In the genomic region with DNA sequence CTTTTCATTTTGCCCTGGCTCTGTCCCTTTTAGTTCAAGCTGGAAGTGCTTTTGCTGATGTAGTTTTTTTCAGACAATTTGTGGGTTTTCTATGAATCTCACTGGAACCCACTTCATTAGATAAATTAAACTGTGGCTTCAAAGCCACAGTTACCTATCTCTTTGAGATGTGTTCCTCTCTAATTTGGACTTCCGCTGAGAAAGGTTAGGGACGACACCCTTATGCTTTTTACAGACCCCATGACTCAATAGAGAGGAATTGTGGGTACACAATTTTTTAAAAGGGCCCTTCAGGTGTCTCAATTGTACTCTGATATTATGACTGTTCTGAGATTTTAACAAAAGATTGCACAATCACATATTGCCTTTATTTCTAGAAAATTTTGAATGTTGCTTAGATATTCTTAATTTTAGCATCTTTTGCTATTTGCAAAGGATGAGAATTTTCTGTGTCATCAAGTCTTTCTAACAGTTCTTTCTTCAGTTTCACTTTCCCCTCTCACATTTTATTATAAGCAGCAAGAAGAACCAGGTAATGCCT, we compare ENCODE assay signal across 19 cellular contexts.
DNase-seq lines count a peak whose midpoint lies in the region; ATAC-seq and TF ChIP-seq lines count a peak whose summit lies in the region.
"Had no signal": no experiment of that assay in that cellular context is flagged by ENCODE, and none has a peak within 500 bp of the region (broad histone marks: within the 10 kb centered on the region; RNA-seq: fewer than 3 reads in every experiment).

No MANE protein-coding gene starts in this region.

- H3K4me1 Mint-ChIP-seq in CD4-positive, CD25-positive, alpha-beta regulatory T cell: peaks cover 17 to 30% (median 23%) of the 10 kb centered on the region in 4 donors
- peaks cover 21 to 38% (median 23%) of the 10 kb centered on the region in 4 donors for H3K4me1 Mint-ChIP-seq in CD4-positive, alpha-beta memory T cell
- peaks cover 33% of the 10 kb centered on the region for H3K4me1 Mint-ChIP-seq in activated CD4-positive, alpha-beta memory T cell treated with anti-CD3 and anti-CD28 coated beads for 36 hours (ENCODE audit: low read depth)

- CTCF ChIA-PET in CD4-positive, alpha-beta memory T cell (lab: Charles Lee; ENCODE audit: partially characterized antibody): interaction anchor here (0.8 to 1.5 kb wide), 3 partner anchors 13 to 117 kb away, joined by 3 to 5 read pairs (median 4); no protein-coding TSS in a partner anchor
- CTCF ChIA-PET in activated CD4-positive, alpha-beta memory T cell treated with anti-CD3 and anti-CD28 coated beads for 36 hours (lab: Charles Lee): interaction anchor here (1.1 kb wide), 1 partner anchor 166 kb away, joined by 3 read pairs; no protein-coding TSS in a partner anchor

- no peak overlapping the region for H3K27ac ChIP-seq in CD4-positive, CD25-positive, alpha-beta regulatory T cell (ENCODE audit: insufficient read depth, low read length, poor library complexity, severe bottlenecking)
- no peak overlapping the region for H3K27ac ChIP-seq in CD4-positive, alpha-beta memory T cell (ENCODE audit: low read depth, low read length)
- H3K27ac ChIP-seq in tibial artery: no peak overlapping the region
- H3K27ac ChIP-seq: esophagus squamous epithelium, SK-N-MC, suprapubic skin had no signal

- H3K27me3 ChIP-seq in CD4-positive, CD25-positive, alpha-beta regulatory T cell (ENCODE audit: control insufficient read depth, insufficient read depth, low read length): no peaks in the 10 kb centered on the region
- H3K27me3 ChIP-seq in CD4-positive, alpha-beta memory T cell (ENCODE audit: insufficient read depth, low read length): no peaks in the 10 kb centered on the region
- no peaks in the 10 kb centered on the region for H3K27me3 ChIP-seq in tibial artery
- H3K27me3 ChIP-seq: esophagus squamous epithelium, suprapubic skin had no signal

- ATAC-seq in CD4-positive, CD25-positive, alpha-beta regulatory T cell (ENCODE audit: low read depth in 2 of 2): peak; percentile 68 to 83
- ATAC-seq in GM19035 (IDR thresholded peaks at IDR 0.05; ENCODE audit: unreplicated experiment): no peak
- no peak for ATAC-seq in GM18861 (IDR thresholded peaks at IDR 0.05; ENCODE audit: unreplicated experiment)
- ATAC-seq: left cardiac atrium, right cardiac atrium had no signal

- no peaks in the 10 kb centered on the region for H3K27me3 Mint-ChIP-seq in CD4-positive, CD25-positive, alpha-beta regulatory T cell
- no peaks in the 10 kb centered on the region for H3K27me3 Mint-ChIP-seq in CD4-positive, alpha-beta memory T cell
- no peaks in the 10 kb centered on the region for H3K27me3 Mint-ChIP-seq in activated CD4-positive, alpha-beta memory T cell treated with anti-CD3 and anti-CD28 coated beads for 36 hours

- no peak for TF ChIP-seq CTCF in tibial artery (IDR thresholded peaks at IDR 0.05)

- peak overlapping the region in 3 of 4 donors; percentile 9 to 56 (median 17) for H3K4me3 Mint-ChIP-seq in CD4-positive, CD25-positive, alpha-beta regulatory T cell
- H3K4me3 Mint-ChIP-seq in CD4-positive, alpha-beta memory T cell: peak overlapping the region in 5 of 8 donors; percentile 35 to 58 (median 53)
- peak overlapping the region; percentile 4 for H3K4me3 Mint-ChIP-seq in activated CD4-positive, alpha-beta memory T cell treated with anti-CD3 and anti-CD28 coated beads for 36 hours

- H3K27ac Mint-ChIP-seq in CD4-positive, CD25-positive, alpha-beta regulatory T cell: peak overlapping the region; percentile 27 to 81 (median 53)
- peak overlapping the region in 4 of 7 donors; percentile 14 to 93 (median 66) for H3K27ac Mint-ChIP-seq in CD4-positive, alpha-beta memory T cell
- peak overlapping the region; percentile 57 for H3K27ac Mint-ChIP-seq in activated CD4-positive, alpha-beta memory T cell treated with anti-CD3 and anti-CD28 coated beads for 36 hours

- DNase-seq in CD4-positive, CD25-positive, alpha-beta regulatory T cell: peak in 2 of 3 donors; percentile 16 to 74
- peak in 3 of 5 donors; percentile 12 to 27 (median 17) for DNase-seq in CD4-positive, alpha-beta memory T cell
- DNase-seq in activated CD4-positive, alpha-beta memory T cell treated with anti-CD3 and anti-CD28 coated beads for 36 hours: no peak
- DNase-seq in central memory CD4-positive, alpha-beta T cell: peak; percentile 12
- no peak for DNase-seq in tibial artery
- DNase-seq: C1 segment of cervical spinal cord; caudate nucleus; esophagus squamous epithelium; GOT3; left cardiac atrium; mammary epithelial cell; NCI-H1048; NCI-H1694; right cardiac atrium; stimulated activated CD4-positive, alpha-beta T cell treated with anti-CD3 and anti-CD28 coated beads, Interleukin-4, amount 100 ng/mL, for 1 hour had no signal

- POLR2A ChIA-PET in CD4-positive, alpha-beta memory T cell (lab: Charles Lee; ENCODE audit: partially characterized antibody): interaction anchor here (2.1 kb wide), 1 partner anchor 28 kb away, joined by 6 read pairs; no protein-coding TSS in a partner anchor
- POLR2A ChIA-PET in activated CD4-positive, alpha-beta memory T cell treated with anti-CD3 and anti-CD28 coated beads for 36 hours (lab: Charles Lee): interaction anchor here (2.0 kb wide), 1 partner anchor 14 kb away, joined by 5 read pairs; no protein-coding TSS in a partner anchor

- H3K36me3 ChIP-seq in CD4-positive, CD25-positive, alpha-beta regulatory T cell (ENCODE audit: control insufficient read depth, insufficient read depth, low read length): no peaks in the 10 kb centered on the region
- H3K36me3 ChIP-seq in CD4-positive, alpha-beta memory T cell (ENCODE audit: insufficient read depth, low read length): no peaks in the 10 kb centered on the region
- no peaks in the 10 kb centered on the region for H3K36me3 ChIP-seq in tibial artery
- H3K36me3 ChIP-seq: esophagus squamous epithelium, suprapubic skin had no signal

- intact Hi-C loops in CD4-positive, alpha-beta memory T cell (cut with micrococcal nuclease): loop anchor here (10.0 kb wide), 1 partner anchor 49 kb away; no protein-coding TSS in a partner anchor
- intact Hi-C loops in activated CD4-positive, alpha-beta memory T cell treated with anti-CD3 and anti-CD28 coated beads for 36 hours (cut with micrococcal nuclease): loop anchor here (1.0 to 5.0 kb wide), 2 partner anchors 24 to 113 kb away; no protein-coding TSS in a partner anchor
- intact Hi-C loops in tibial artery (cut with DNase I; ENCODE audit: low total_unique reads): loop anchor here (10.0 kb wide), 1 partner anchor 119 kb away; no protein-coding TSS in a partner anchor

- H3K4me1 ChIP-seq in CD4-positive, CD25-positive, alpha-beta regulatory T cell (ENCODE audit: control insufficient read depth, insufficient read depth, low read length, poor library complexity, severe bottlenecking): peaks cover 18% of the 10 kb centered on the region
- H3K4me1 ChIP-seq in CD4-positive, alpha-beta memory T cell (ENCODE audit: insufficient read depth, low read length): peaks cover 30% of the 10 kb centered on the region
- H3K4me1 ChIP-seq in tibial artery: no peaks in the 10 kb centered on the region
- H3K4me1 ChIP-seq: suprapubic skin had no signal

- no peaks in the 10 kb centered on the region for H3K9me3 Mint-ChIP-seq in CD4-positive, CD25-positive, alpha-beta regulatory T cell
- H3K9me3 Mint-ChIP-seq in CD4-positive, alpha-beta memory T cell: peaks cover 0 to 4% (median 0%) of the 10 kb centered on the region in 8 donors
- H3K9me3 Mint-ChIP-seq in activated CD4-positive, alpha-beta memory T cell treated with anti-CD3 and anti-CD28 coated beads for 36 hours: peaks cover 9% of the 10 kb centered on the region

- peaks cover 5% of the 10 kb centered on the region for H3K36me3 Mint-ChIP-seq in CD4-positive, CD25-positive, alpha-beta regulatory T cell
- no peaks in the 10 kb centered on the region for H3K36me3 Mint-ChIP-seq in CD4-positive, alpha-beta memory T cell
- H3K36me3 Mint-ChIP-seq in activated CD4-positive, alpha-beta memory T cell treated with anti-CD3 and anti-CD28 coated beads for 36 hours: no peaks in the 10 kb centered on the region

- H3K9me3 ChIP-seq in CD4-positive, CD25-positive, alpha-beta regulatory T cell (ENCODE audit: control insufficient read depth in 2 of 2, low read length in 2 of 2): no peaks in the 10 kb centered on the region
- no peaks in the 10 kb centered on the region for H3K9me3 ChIP-seq in CD4-positive, alpha-beta memory T cell (ENCODE audit: control insufficient read depth in 1 of 2, low read length in 2 of 2)
- no peaks in the 10 kb centered on the region for H3K9me3 ChIP-seq in tibial artery
- H3K9me3 ChIP-seq: suprapubic skin had no signal

- H3K4me3 ChIP-seq in CD4-positive, CD25-positive, alpha-beta regulatory T cell (ENCODE audit: low read depth, low read length): peak overlapping the region; percentile 35
- no peak overlapping the region for H3K4me3 ChIP-seq in CD4-positive, alpha-beta memory T cell (ENCODE audit: low read length in 2 of 2)
- no peak overlapping the region for H3K4me3 ChIP-seq in tibial artery
- H3K4me3 ChIP-seq: esophagus squamous epithelium, SK-N-MC, suprapubic skin had no signal

Comparison
In these comparisons a context has a peak if more than half of its experiments do, and no peak if none do; other contexts are left out.
1. ATAC-seq: peak in CD4-positive, CD25-positive, alpha-beta regulatory T cell (2 of 2); none in GM19035 (single experiment) and GM18861 (single experiment).
2. DNase-seq: peak in CD4-positive, CD25-positive, alpha-beta regulatory T cell (2 of 3), CD4-positive, alpha-beta memory T cell (3 of 5) and central memory CD4-positive, alpha-beta T cell (single experiment); none in activated CD4-positive, alpha-beta memory T cell treated with anti-CD3 and anti-CD28 coated beads for 36 hours (single experiment) and tibial artery (0 of 2).
3. Peak in every context shown above with its lines, with median percentiles within 50 percentile points of each other: H3K27ac Mint-ChIP-seq and H3K4me3 Mint-ChIP-seq.